Comparison of ENCODE assay signal across 1 cellular context in genomic region chr13:98320561-98321105, GRCh38.
TF ChIP-seq lines count a peak whose summit lies in the region.

No MANE protein-coding gene starts in this region.

TF ChIP-seq in SK-N-SH, 30 proteins besides CTCF, POLR2A, EP300 and RAD21 (continued from another document):
- TF ChIP-seq, protein P1, sequence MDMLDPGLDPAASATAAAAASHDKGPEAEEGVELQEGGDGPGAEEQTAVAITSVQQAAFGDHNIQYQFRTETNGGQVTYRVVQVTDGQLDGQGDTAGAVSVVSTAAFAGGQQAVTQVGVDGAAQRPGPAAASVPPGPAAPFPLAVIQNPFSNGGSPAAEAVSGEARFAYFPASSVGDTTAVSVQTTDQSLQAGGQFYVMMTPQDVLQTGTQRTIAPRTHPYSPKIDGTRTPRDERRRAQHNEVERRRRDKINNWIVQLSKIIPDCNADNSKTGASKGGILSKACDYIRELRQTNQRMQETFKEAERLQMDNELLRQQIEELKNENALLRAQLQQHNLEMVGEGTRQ (IDR thresholded peaks at IDR 0.05; ENCODE audit: borderline replicate concordance, low read depth, low read length): no peak
- TF ChIP-seq CHD2 (IDR thresholded peaks at IDR 0.05; ENCODE audit: low read length, partially characterized antibody): no peak
- TF ChIP-seq SIN3A (IDR thresholded peaks at IDR 0.05; ENCODE audit: borderline replicate concordance, low read depth, low read length): no peak
- no peak for TF ChIP-seq ELF1 (IDR thresholded peaks at IDR 0.05)
- no peak for TF ChIP-seq POLR2AphosphoS5 (IDR thresholded peaks at IDR 0.05; ENCODE audit: low read depth, low read length)
- TF ChIP-seq YY1 (IDR thresholded peaks at IDR 0.05; ENCODE audit: low read depth): no peak
- TF ChIP-seq MEF2A (IDR thresholded peaks at IDR 0.05; ENCODE audit: borderline replicate concordance, low read depth): no peak
- TF ChIP-seq, protein P2, sequence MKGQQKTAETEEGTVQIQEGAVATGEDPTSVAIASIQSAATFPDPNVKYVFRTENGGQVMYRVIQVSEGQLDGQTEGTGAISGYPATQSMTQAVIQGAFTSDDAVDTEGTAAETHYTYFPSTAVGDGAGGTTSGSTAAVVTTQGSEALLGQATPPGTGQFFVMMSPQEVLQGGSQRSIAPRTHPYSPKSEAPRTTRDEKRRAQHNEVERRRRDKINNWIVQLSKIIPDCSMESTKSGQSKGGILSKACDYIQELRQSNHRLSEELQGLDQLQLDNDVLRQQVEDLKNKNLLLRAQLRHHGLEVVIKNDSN (IDR thresholded peaks at IDR 0.05; ENCODE audit: borderline replicate concordance, low read depth): no peak
- no peak for TF ChIP-seq JUND (IDR thresholded peaks at IDR 0.05)
- no peak for TF ChIP-seq FOXM1 (IDR thresholded peaks at IDR 0.05; ENCODE audit: low read depth)
- TF ChIP-seq NRF1 (IDR thresholded peaks at IDR 0.05; ENCODE audit: low read depth, low read length): no peak
- TF ChIP-seq RFX5 (IDR thresholded peaks at IDR 0.05; ENCODE audit: low read length): no peak
- no peak for TF ChIP-seq IRF3 (IDR thresholded peaks at IDR 0.05; ENCODE audit: low read depth, low read length)
